ENCODE assay signal across 15 cellular contexts in genomic region chr5:103472820-103473219, GRCh38.
DNase-seq lines count a peak whose midpoint lies in the region; ATAC-seq, FAIRE-seq and TF ChIP-seq lines count a peak whose summit lies in the region.
"Had no signal": no experiment of that assay in that cellular context is flagged by ENCODE, and none has a peak within 500 bp of the region (broad histone marks: within the 10 kb centered on the region; RNA-seq: fewer than 3 reads in every experiment).

No MANE protein-coding gene starts in this region.

- no peak overlapping the region for H3K18ac ChIP-seq in mesendoderm (ENCODE audit: low read length)

- H3K27me3 ChIP-seq in mesendoderm (ENCODE audit: insufficient read depth, low read length, poor library complexity), result no peaks in the 10 kb centered on the region
- H3K27me3 ChIP-seq: pancreas had no signal

- H3K23ac ChIP-seq in mesendoderm (ENCODE audit: low read length), result no peak overlapping the region

- H3K27ac ChIP-seq in mesendoderm (ENCODE audit: low read depth, low read length), result no peak overlapping the region
- H3K27ac ChIP-seq: pancreas had no signal

- H4K5ac ChIP-seq in mesendoderm (ENCODE audit: low read length), result no peak overlapping the region

- H3K4me3 ChIP-seq in cardiac fibroblast (replicated peaks in 1 of 2; ENCODE audit: low read depth in 2 of 2, low read length in 2 of 2), result no peak overlapping the region
- H3K4me3 ChIP-seq in mesendoderm (ENCODE audit: low read length), result no peak overlapping the region
- H3K4me3 ChIP-seq: pancreas had no signal

- H3K4ac ChIP-seq in mesendoderm (ENCODE audit: low read depth, low read length), result no peak overlapping the region

- ATAC-seq in GM21360 (IDR thresholded peaks at IDR 0.05; ENCODE audit: unreplicated experiment), result no peak
- ATAC-seq: activated CD4-positive, alpha-beta T cell treated with anti-CD3 and anti-CD28 coated beads for 36 hours; Panc1 had no signal

- FAIRE-seq in HTR-8/SVneo (lab: Jason Lieb, UNC), result no peak
- FAIRE-seq: pancreas had no signal

- no peak overlapping the region for H4K8ac ChIP-seq in mesendoderm (ENCODE audit: low read depth, low read length)

- H3K36me3 ChIP-seq in mesendoderm (ENCODE audit: control insufficient read depth, insufficient read depth, low read length), result no peaks in the 10 kb centered on the region
- H3K36me3 ChIP-seq: pancreas had no signal

- no CpG with 5 or more reads among the region's 1 CpG for WGBS in mesendoderm (ENCODE audit: extremely low coverage, insufficient coverage, low lambda C conversion rate)

- in situ Hi-C loops in ACHN (cut with HindIII; ENCODE audit: low pct_ligation_motif_present, low pct_unique_long_range_greater_than_20kb, low sequenced_read_pairs), result no loop called here

- H3K79me1 ChIP-seq in mesendoderm (ENCODE audit: low read length), result no peaks in the 10 kb centered on the region

- H2AK5ac ChIP-seq in mesendoderm (ENCODE audit: low read length), result no peak overlapping the region

- H3K4me1 ChIP-seq in mesendoderm (ENCODE audit: control insufficient read depth, low read depth, low read length), result no peaks in the 10 kb centered on the region
- H3K4me1 ChIP-seq: pancreas had no signal

- no peak overlapping the region for H3K9ac ChIP-seq in mesendoderm (ENCODE audit: low read length)

- no peak for TF ChIP-seq CTCF in cardiac fibroblast (IDR thresholded peaks at IDR 0.05; ENCODE audit: low read depth, low read length)

- H2BK120ac ChIP-seq in mesendoderm (ENCODE audit: low read depth, low read length), result no peak overlapping the region

- no peaks in the 10 kb centered on the region for H3K79me2 ChIP-seq in mesendoderm (ENCODE audit: control insufficient read depth, insufficient read depth, low read length)

- no peak overlapping the region for H3K4me2 ChIP-seq in mesendoderm (ENCODE audit: low read length)

- no peak overlapping the region for H2BK15ac ChIP-seq in mesendoderm (replicated peaks; ENCODE audit: low read depth)

- no peak overlapping the region for H2BK5ac ChIP-seq in mesendoderm (ENCODE audit: low read length)

- DNase-seq in Daoy (ENCODE audit: low read depth) (peak; percentile 41), NCI-H69 (lab: John Stamatoyannopoulos, UW) (peak; percentile 12), cardiac fibroblast (ENCODE audit: low read depth in 2 of 2) (peak; percentile 66 to 76), mesendoderm (peak; percentile 19), ACHN (no peak), C1 segment of cervical spinal cord (lab: John Stamatoyannopoulos, UW) (no peak), HTR-8/SVneo (ENCODE audit: insufficient read length, low spot score) (no peak)
- DNase-seq: activated CD4-positive, alpha-beta T cell treated with anti-CD3 and anti-CD28 coated beads for 36 hours; DMS 273 treated with DMSO at 0.1 percent for 48 hours; islet precursor cell; NCI-H1417; NCI-H510A; pancreas had no signal

- H3K56ac ChIP-seq in mesendoderm (ENCODE audit: low read length), result no peak overlapping the region

Comparison
In these comparisons a context has a peak if more than half of its experiments do, and no peak if none do; other contexts are left out.
1. DNase-seq: peak in Daoy (single experiment), NCI-H69 (single experiment), cardiac fibroblast (2 of 2) and mesendoderm (single experiment); none in ACHN (single experiment), C1 segment of cervical spinal cord (0 of 14) and HTR-8/SVneo (single experiment).